Comparison of ENCODE assay signal across 1 cellular context in the genomic region with DNA sequence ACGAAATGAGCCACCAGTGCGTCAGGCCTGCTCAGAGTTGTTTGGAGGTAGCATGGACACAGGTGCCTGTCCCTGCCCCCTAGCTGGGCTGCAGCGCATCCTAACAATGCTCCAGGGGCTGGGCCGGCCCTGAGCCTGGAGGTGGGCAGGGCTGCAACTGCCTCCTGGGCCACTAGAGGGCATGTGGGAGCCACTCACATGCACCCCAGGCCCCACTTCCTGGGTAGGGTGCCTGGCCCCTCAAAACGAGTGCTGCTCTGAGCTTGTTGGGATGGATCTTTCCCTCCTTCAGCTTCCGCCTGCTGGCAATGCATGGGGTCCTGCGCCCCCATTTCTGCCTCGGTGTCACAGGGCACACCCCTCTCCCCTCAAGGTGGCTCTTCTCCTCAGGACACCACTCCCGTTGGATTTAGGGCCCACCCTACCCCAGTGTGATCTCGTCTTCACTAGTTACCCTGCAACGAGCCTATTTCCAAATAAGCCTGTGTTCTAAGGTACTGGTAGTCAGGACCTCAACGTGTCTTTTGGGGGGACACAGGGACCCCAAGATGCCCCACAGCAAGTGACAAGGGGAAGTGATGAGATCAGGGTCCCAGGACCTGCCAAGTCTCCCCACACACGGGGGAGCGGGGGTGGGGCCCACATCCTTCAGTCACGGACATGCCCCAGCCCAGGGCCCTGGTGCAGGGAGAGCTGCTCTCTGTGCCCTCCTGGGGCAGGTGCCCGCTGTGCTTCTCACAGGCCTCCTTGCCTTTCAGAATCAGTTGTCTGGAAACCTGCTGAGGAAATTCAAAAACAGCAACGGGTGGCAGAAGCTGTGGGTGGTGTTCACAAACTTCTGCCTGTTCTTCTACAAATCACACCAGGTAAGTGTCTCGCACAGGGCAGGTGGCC.
TF ChIP-seq lines count a peak whose summit lies in the region.

No MANE protein-coding gene starts in this region.

TF ChIP-seq in HepG2, 621 proteins besides CTCF, POLR2A, EP300 and RAD21 (continued from another document and continues in another):
- TF ChIP-seq, protein P1, sequence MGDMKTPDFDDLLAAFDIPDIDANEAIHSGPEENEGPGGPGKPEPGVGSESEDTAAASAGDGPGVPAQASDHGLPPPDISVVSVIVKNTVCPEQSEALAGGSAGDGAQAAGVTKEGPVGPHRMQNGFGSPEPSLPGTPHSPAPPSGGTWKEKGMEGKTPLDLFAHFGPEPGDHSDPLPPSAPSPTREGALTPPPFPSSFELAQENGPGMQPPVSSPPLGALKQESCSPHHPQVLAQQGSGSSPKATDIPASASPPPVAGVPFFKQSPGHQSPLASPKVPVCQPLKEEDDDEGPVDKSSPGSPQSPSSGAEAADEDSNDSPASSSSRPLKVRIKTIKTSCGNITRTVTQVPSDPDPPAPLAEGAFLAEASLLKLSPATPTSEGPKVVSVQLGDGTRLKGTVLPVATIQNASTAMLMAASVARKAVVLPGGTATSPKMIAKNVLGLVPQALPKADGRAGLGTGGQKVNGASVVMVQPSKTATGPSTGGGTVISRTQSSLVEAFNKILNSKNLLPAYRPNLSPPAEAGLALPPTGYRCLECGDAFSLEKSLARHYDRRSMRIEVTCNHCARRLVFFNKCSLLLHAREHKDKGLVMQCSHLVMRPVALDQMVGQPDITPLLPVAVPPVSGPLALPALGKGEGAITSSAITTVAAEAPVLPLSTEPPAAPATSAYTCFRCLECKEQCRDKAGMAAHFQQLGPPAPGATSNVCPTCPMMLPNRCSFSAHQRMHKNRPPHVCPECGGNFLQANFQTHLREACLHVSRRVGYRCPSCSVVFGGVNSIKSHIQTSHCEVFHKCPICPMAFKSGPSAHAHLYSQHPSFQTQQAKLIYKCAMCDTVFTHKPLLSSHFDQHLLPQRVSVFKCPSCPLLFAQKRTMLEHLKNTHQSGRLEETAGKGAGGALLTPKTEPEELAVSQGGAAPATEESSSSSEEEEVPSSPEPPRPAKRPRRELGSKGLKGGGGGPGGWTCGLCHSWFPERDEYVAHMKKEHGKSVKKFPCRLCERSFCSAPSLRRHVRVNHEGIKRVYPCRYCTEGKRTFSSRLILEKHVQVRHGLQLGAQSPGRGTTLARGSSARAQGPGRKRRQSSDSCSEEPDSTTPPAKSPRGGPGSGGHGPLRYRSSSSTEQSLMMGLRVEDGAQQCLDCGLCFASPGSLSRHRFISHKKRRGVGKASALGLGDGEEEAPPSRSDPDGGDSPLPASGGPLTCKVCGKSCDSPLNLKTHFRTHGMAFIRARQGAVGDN (CRISPR knock-in tag; IDR thresholded peaks at IDR 0.05), result peak; percentile 50
- 0 out of 2 replicates have a peak, but pooled peaks have one; percentile 53 for TF ChIP-seq KDM2A (CRISPR knock-in tag; IDR thresholded peaks at IDR 0.05; ENCODE audit: borderline replicate concordance, low read depth)
- peak; percentile 71; the same call in 1 of the 2 replicates for TF ChIP-seq EED (CRISPR knock-in tag; IDR thresholded peaks at IDR 0.05)
- no peak for TF ChIP-seq ZNF878 (CRISPR knock-in tag; IDR thresholded peaks at IDR 0.05)
- no peak for TF ChIP-seq TOPORS (CRISPR knock-in tag; IDR thresholded peaks at IDR 0.05)
- no peak for TF ChIP-seq ZNF337 (CRISPR knock-in tag; IDR thresholded peaks at IDR 0.05; ENCODE audit: borderline replicate concordance, low read depth)
- no peak for TF ChIP-seq EZH2 (conservative IDR thresholded peaks at IDR 0.05; ENCODE audit: low read depth, low read length)
- TF ChIP-seq, protein P2, sequence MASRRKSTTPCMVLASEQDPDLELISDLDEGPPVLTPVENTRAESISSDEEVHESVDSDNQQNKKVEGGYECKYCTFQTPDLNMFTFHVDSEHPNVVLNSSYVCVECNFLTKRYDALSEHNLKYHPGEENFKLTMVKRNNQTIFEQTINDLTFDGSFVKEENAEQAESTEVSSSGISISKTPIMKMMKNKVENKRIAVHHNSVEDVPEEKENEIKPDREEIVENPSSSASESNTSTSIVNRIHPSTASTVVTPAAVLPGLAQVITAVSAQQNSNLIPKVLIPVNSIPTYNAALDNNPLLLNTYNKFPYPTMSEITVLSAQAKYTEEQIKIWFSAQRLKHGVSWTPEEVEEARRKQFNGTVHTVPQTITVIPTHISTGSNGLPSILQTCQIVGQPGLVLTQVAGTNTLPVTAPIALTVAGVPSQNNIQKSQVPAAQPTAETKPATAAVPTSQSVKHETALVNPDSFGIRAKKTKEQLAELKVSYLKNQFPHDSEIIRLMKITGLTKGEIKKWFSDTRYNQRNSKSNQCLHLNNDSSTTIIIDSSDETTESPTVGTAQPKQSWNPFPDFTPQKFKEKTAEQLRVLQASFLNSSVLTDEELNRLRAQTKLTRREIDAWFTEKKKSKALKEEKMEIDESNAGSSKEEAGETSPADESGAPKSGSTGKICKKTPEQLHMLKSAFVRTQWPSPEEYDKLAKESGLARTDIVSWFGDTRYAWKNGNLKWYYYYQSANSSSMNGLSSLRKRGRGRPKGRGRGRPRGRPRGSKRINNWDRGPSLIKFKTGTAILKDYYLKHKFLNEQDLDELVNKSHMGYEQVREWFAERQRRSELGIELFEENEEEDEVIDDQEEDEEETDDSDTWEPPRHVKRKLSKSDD (CRISPR knock-in tag; IDR thresholded peaks at IDR 0.05; ENCODE audit: low read depth), result peak; percentile 52; the same call in 1 of the 2 replicates
- peak; percentile 41; the same call in 1 of the 2 replicates for TF ChIP-seq SMC3 (IDR thresholded peaks at IDR 0.05; ENCODE audit: low read length)
- TF ChIP-seq U2AF2 (IDR thresholded peaks at IDR 0.05; ENCODE audit: low read depth, low read length), result no peak
- no peak for TF ChIP-seq NR1H2 (CRISPR knock-in tag; IDR thresholded peaks at IDR 0.05; ENCODE audit: borderline replicate concordance, low read depth)
- TF ChIP-seq HNRNPH1 (optimal IDR thresholded peaks at IDR 0.05; ENCODE audit: low read depth, low read length), result peak; percentile 33
- no peak for TF ChIP-seq SOX13 (IDR thresholded peaks at IDR 0.05)
- peak in 1 of 2 experiments; percentile 22; a peak in 1 of 4 replicates for TF ChIP-seq SOX13 (CRISPR knock-in tag; conservative IDR thresholded peaks at IDR 0.05 in 1 of 2, IDR thresholded peaks at IDR 0.05 in 1 of 2)
- TF ChIP-seq SP1 (IDR thresholded peaks at IDR 0.05), result no peak
- no peak for TF ChIP-seq SP1 (CRISPR knock-in tag; IDR thresholded peaks at IDR 0.05)
- TF ChIP-seq ARNT2 (CRISPR knock-in tag; IDR thresholded peaks at IDR 0.05; ENCODE audit: low read depth), result 0 out of 2 replicates have a peak, but pooled peaks have one; percentile 33
- TF ChIP-seq PAWR (CRISPR knock-in tag; IDR thresholded peaks at IDR 0.05; ENCODE audit: borderline replicate concordance), result no peak
- TF ChIP-seq, protein P3, sequence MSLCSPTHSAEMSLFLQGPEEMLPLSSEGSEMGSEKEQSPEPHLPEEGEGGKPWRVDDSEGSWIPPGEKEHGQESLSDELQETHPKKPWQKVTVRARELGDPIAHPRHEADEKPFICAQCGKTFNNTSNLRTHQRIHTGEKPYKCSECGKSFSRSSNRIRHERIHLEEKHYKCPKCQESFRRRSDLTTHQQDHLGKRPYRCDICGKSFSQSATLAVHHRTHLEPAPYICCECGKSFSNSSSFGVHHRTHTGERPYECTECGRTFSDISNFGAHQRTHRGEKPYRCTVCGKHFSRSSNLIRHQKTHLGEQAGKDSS (CRISPR knock-in tag; IDR thresholded peaks at IDR 0.05; ENCODE audit: borderline replicate concordance, low read depth), result peak; percentile 58; the same call in 1 of the 2 replicates
- TF ChIP-seq, protein P4, sequence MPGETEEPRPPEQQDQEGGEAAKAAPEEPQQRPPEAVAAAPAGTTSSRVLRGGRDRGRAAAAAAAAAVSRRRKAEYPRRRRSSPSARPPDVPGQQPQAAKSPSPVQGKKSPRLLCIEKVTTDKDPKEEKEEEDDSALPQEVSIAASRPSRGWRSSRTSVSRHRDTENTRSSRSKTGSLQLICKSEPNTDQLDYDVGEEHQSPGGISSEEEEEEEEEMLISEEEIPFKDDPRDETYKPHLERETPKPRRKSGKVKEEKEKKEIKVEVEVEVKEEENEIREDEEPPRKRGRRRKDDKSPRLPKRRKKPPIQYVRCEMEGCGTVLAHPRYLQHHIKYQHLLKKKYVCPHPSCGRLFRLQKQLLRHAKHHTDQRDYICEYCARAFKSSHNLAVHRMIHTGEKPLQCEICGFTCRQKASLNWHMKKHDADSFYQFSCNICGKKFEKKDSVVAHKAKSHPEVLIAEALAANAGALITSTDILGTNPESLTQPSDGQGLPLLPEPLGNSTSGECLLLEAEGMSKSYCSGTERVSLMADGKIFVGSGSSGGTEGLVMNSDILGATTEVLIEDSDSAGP (CRISPR knock-in tag; IDR thresholded peaks at IDR 0.05; ENCODE audit: borderline replicate concordance), result peak; percentile 50; the same call in 1 of the 2 replicates
- no peak for TF ChIP-seq ZNF17 (CRISPR knock-in tag; IDR thresholded peaks at IDR 0.05)
- TF ChIP-seq FOXC1 (CRISPR knock-in tag; IDR thresholded peaks at IDR 0.05; ENCODE audit: borderline replicate concordance), result no peak
- TF ChIP-seq, protein P5, sequence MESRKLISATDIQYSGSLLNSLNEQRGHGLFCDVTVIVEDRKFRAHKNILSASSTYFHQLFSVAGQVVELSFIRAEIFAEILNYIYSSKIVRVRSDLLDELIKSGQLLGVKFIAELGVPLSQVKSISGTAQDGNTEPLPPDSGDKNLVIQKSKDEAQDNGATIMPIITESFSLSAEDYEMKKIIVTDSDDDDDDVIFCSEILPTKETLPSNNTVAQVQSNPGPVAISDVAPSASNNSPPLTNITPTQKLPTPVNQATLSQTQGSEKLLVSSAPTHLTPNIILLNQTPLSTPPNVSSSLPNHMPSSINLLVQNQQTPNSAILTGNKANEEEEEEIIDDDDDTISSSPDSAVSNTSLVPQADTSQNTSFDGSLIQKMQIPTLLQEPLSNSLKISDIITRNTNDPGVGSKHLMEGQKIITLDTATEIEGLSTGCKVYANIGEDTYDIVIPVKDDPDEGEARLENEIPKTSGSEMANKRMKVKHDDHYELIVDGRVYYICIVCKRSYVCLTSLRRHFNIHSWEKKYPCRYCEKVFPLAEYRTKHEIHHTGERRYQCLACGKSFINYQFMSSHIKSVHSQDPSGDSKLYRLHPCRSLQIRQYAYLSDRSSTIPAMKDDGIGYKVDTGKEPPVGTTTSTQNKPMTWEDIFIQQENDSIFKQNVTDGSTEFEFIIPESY (CRISPR knock-in tag; IDR thresholded peaks at IDR 0.05), result peak; percentile 88
- peak; percentile 46 for TF ChIP-seq TEAD3 (CRISPR knock-in tag; optimal IDR thresholded peaks at IDR 0.05; ENCODE audit: borderline replicate concordance)
- TF ChIP-seq ZFX (CRISPR knock-in tag; IDR thresholded peaks at IDR 0.05; ENCODE audit: low read depth), result peak; percentile 31; the same call in 1 of the 2 replicates
- no peak for TF ChIP-seq ZNF737 (CRISPR knock-in tag; IDR thresholded peaks at IDR 0.05; ENCODE audit: borderline replicate concordance)
- no peak for TF ChIP-seq ZNF253 (CRISPR knock-in tag; IDR thresholded peaks at IDR 0.05; ENCODE audit: borderline replicate concordance)
- 0 out of 2 replicates have a peak, but pooled peaks have one; percentile 26 for TF ChIP-seq FOXO1 (CRISPR knock-in tag; IDR thresholded peaks at IDR 0.05)
- TF ChIP-seq ONECUT2 (CRISPR knock-in tag; IDR thresholded peaks at IDR 0.05), result no peak
- no peak for TF ChIP-seq ZNF33B (CRISPR knock-in tag; IDR thresholded peaks at IDR 0.05)
- TF ChIP-seq MAF1 (CRISPR knock-in tag; IDR thresholded peaks at IDR 0.05; ENCODE audit: borderline replicate concordance), result no peak
- peak; percentile 61 for TF ChIP-seq AGO1 (IDR thresholded peaks at IDR 0.05; ENCODE audit: low read depth, low read length, poor library complexity, severe bottlenecking)
- TF ChIP-seq SOX6 (IDR thresholded peaks at IDR 0.05), result no peak
- TF ChIP-seq SOX6 (CRISPR knock-in tag; IDR thresholded peaks at IDR 0.05), result peak; percentile 19; the same call in 1 of the 2 replicates
- TF ChIP-seq POLR2AphosphoS5 (IDR thresholded peaks at IDR 0.05; ENCODE audit: low read depth, low read length), result 0 out of 2 replicates have a peak, but pooled peaks have one; percentile 9
- peak; percentile 44; the same call in 1 of the 2 replicates for TF ChIP-seq ZBTB38 (CRISPR knock-in tag; IDR thresholded peaks at IDR 0.05)
- TF ChIP-seq, protein P6, sequence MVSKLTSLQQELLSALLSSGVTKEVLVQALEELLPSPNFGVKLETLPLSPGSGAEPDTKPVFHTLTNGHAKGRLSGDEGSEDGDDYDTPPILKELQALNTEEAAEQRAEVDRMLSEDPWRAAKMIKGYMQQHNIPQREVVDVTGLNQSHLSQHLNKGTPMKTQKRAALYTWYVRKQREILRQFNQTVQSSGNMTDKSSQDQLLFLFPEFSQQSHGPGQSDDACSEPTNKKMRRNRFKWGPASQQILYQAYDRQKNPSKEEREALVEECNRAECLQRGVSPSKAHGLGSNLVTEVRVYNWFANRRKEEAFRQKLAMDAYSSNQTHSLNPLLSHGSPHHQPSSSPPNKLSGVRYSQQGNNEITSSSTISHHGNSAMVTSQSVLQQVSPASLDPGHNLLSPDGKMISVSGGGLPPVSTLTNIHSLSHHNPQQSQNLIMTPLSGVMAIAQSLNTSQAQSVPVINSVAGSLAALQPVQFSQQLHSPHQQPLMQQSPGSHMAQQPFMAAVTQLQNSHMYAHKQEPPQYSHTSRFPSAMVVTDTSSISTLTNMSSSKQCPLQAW (CRISPR knock-in tag; IDR thresholded peaks at IDR 0.05), result 0 out of 2 replicates have a peak, but pooled peaks have one; percentile 30
- no peak for TF ChIP-seq RARG (CRISPR knock-in tag; IDR thresholded peaks at IDR 0.05; ENCODE audit: low read depth)
- TF ChIP-seq AGO2 (optimal IDR thresholded peaks at IDR 0.05; ENCODE audit: low read depth, low read length), result peak; percentile 91
- peak; percentile 48; the same call in 1 of the 2 replicates for TF ChIP-seq GABPB1 (CRISPR knock-in tag; IDR thresholded peaks at IDR 0.05)
- TF ChIP-seq, protein P7, sequence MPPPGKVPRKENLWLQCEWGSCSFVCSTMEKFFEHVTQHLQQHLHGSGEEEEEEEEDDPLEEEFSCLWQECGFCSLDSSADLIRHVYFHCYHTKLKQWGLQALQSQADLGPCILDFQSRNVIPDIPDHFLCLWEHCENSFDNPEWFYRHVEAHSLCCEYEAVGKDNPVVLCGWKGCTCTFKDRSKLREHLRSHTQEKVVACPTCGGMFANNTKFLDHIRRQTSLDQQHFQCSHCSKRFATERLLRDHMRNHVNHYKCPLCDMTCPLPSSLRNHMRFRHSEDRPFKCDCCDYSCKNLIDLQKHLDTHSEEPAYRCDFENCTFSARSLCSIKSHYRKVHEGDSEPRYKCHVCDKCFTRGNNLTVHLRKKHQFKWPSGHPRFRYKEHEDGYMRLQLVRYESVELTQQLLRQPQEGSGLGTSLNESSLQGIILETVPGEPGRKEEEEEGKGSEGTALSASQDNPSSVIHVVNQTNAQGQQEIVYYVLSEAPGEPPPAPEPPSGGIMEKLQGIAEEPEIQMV (CRISPR knock-in tag; IDR thresholded peaks at IDR 0.05; ENCODE audit: low read depth), result 0 out of 2 replicates have a peak, but pooled peaks have one; percentile 32
- 0 out of 2 replicates have a peak, but pooled peaks have one; percentile 11 for TF ChIP-seq ELF3 (CRISPR knock-in tag; IDR thresholded peaks at IDR 0.05)
- no peak for TF ChIP-seq CAMTA2 (CRISPR knock-in tag; IDR thresholded peaks at IDR 0.05; ENCODE audit: borderline replicate concordance)
- TF ChIP-seq, protein P8, sequence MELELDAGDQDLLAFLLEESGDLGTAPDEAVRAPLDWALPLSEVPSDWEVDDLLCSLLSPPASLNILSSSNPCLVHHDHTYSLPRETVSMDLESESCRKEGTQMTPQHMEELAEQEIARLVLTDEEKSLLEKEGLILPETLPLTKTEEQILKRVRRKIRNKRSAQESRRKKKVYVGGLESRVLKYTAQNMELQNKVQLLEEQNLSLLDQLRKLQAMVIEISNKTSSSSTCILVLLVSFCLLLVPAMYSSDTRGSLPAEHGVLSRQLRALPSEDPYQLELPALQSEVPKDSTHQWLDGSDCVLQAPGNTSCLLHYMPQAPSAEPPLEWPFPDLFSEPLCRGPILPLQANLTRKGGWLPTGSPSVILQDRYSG (CRISPR knock-in tag; IDR thresholded peaks at IDR 0.05), result no peak
- TF ChIP-seq REPIN1 (CRISPR knock-in tag; IDR thresholded peaks at IDR 0.05; ENCODE audit: borderline replicate concordance, low read depth), result no peak
- no peak for TF ChIP-seq ZBTB42 (CRISPR knock-in tag; IDR thresholded peaks at IDR 0.05)
- TF ChIP-seq IRF2 (CRISPR knock-in tag; IDR thresholded peaks at IDR 0.05), result peak; percentile 34; the same call in 1 of the 2 replicates
